1 cellular context compared by ENCODE assay signal in genomic region chr16:89096768-89097527, GRCh38.
TF ChIP-seq lines count a peak whose summit lies in the region.

No MANE protein-coding gene starts in this region.

TF ChIP-seq in IMR-90, 13 proteins besides CTCF, POLR2A, EP300 and RAD21 (continued from another document):
- TF ChIP-seq ELK1 (IDR thresholded peaks at IDR 0.05; ENCODE audit: borderline replicate concordance, low read depth, low read length) (no peak), BHLHE40 (IDR thresholded peaks at IDR 0.05; ENCODE audit: low read depth, low read length) (no peak), CEBPB (IDR thresholded peaks at IDR 0.05; ENCODE audit: low read depth, low read length) (no peak), NFE2L2 (IDR thresholded peaks at IDR 0.05; ENCODE audit: low read depth, low read length) (no peak), MXI1 (IDR thresholded peaks at IDR 0.05; ENCODE audit: borderline replicate concordance, low read depth, low read length) (no peak), FOS (IDR thresholded peaks at IDR 0.05; ENCODE audit: low read depth, low read length) (no peak), MAFK (IDR thresholded peaks at IDR 0.05; ENCODE audit: low read depth, low read length) (no peak), CHD1 (IDR thresholded peaks at IDR 0.05; ENCODE audit: low read depth, low read length) (no peak), SMC3 (IDR thresholded peaks at IDR 0.05; ENCODE audit: low read depth, low read length) (no peak), RCOR1 (IDR thresholded peaks at IDR 0.05; ENCODE audit: insufficient replicate concordance, low read length) (no peak), RFX5 (IDR thresholded peaks at IDR 0.05; ENCODE audit: low read depth, low read length) (no peak)
